In genomic region chr1:26490155-26490554, GRCh38 we compare ENCODE assay signal across 23 cellular contexts.
"Had no signal": no experiment of that assay in that cellular context is flagged by ENCODE, and none has a peak within 500 bp of the region (broad histone marks: within the 10 kb centered on the region; RNA-seq: fewer than 3 reads in every experiment).

No MANE protein-coding gene starts in this region.

- H3K4me1 ChIP-seq: SJSA1 had no signal

- H3K27ac ChIP-seq: SJSA1, SK-N-MC had no signal

- H3K36me3 ChIP-seq: MG63, SJSA1 had no signal

- H3K9me3 ChIP-seq: MG63, SJSA1 had no signal

- FAIRE-seq: RCC 7860 had no signal

- DNase-seq: Karpas-422, KG1, MG63, NCI-H1092, NCI-H1105 treated with DMSO at 0.1 percent for 48 hours, NCI-H1417 treated with DMSO at 0.1 percent for 48 hours, NCI-H146, NCI-H1694 treated with DMSO at 0.1 percent for 48 hours, NCI-H1930, NCI-H2081 treated with DMSO at 0.1 percent for 48 hours, NCI-H2171, NCI-H226, NCI-H446, NCI-H510A, NCI-H524 treated with DMSO at 0.1 percent for 48 hours, NCI-H69, NCI-H774, Right ventricle myocardium superior, RPMI8226, SIG-M5 had no signal

- H3K27me3 ChIP-seq: MG63 had no signal

- H3K4me3 ChIP-seq: MG63, SJSA1, SK-N-MC had no signal
